ENCODE assay signal across 22 cellular contexts in genomic region chr11:90997241-90997640, GRCh38.
"Had no signal": no experiment of that assay in that cellular context is flagged by ENCODE, and none has a peak within 500 bp of the region (broad histone marks: within the 10 kb centered on the region; RNA-seq: fewer than 3 reads in every experiment).

No MANE protein-coding gene starts in this region.

- H3K27me3 ChIP-seq: adrenal gland, ascending aorta, brain microvascular endothelial cell, foreskin keratinocyte, ovary, right atrium auricular region, tibial artery had no signal

- H3K9me3 ChIP-seq: adrenal gland, ascending aorta, ovary, right atrium auricular region, tibial artery had no signal

- H3K36me3 ChIP-seq: adrenal gland, ascending aorta, brain microvascular endothelial cell, ovary, right atrium auricular region, tibial artery had no signal

- H3K27ac ChIP-seq: adrenal gland, ascending aorta, brain microvascular endothelial cell, foreskin keratinocyte, ovary, psoas muscle, right atrium auricular region, tibial artery had no signal

- DNase-seq: activated CD4-positive, alpha-beta T cell treated with anti-CD3 and anti-CD28 coated beads for 36 hours; activated CD4-positive, alpha-beta T cell treated with anti-CD3 and anti-CD28 coated beads, Interleukin-2, amount 50 U/mL, for 48 hours; activated CD8-positive, alpha-beta memory T cell treated with anti-CD3 and anti-CD28 coated beads, Interleukin-2, amount 50 U/mL, for 48 hours; activated naive CD4-positive, alpha-beta T cell; activated T-cell treated with anti-CD3 and anti-CD28 coated beads, Interleukin-2, amount 50 U/mL, for 4 hours; adrenal gland; brain microvascular endothelial cell; caudate nucleus; effector CD4-positive, alpha-beta T cell; erythroblast; foreskin keratinocyte; immature natural killer cell; naive thymus-derived CD8-positive, alpha-beta T cell; ovary; psoas muscle; stimulated activated CD4-positive, alpha-beta T cell treated with anti-CD3 and anti-CD28 coated beads, Interleukin-4, amount 100 ng/mL, for 4 hours; stimulated activated naive CD8-positive, alpha-beta T cell treated with anti-CD3 and anti-CD28 coated beads, Interleukin-15, amount 100 ng/mL, for 72 hours; tibial artery had no signal

- H3K4me3 ChIP-seq: adrenal gland, ascending aorta, lung, ovary, psoas muscle, right atrium auricular region, tibial artery had no signal

- ATAC-seq: activated CD4-positive, alpha-beta T cell treated with anti-CD3 and anti-CD28 coated beads for 36 hours; activated T-cell treated with anti-CD3 and anti-CD28 coated beads, Interleukin-2, amount 50 U/mL, for 4 hours; foreskin keratinocyte; left lobe of liver; naive thymus-derived CD8-positive, alpha-beta T cell; psoas muscle; stimulated activated naive CD8-positive, alpha-beta T cell treated with anti-CD3 and anti-CD28 coated beads, Interleukin-15, amount 100 ng/mL, for 72 hours had no signal

- H3K4me1 ChIP-seq: adrenal gland, ascending aorta, foreskin keratinocyte, psoas muscle, right atrium auricular region, tibial artery had no signal
